Comparison of ENCODE assay signal across 21 cellular contexts in genomic region chr12:120718055-120718454, GRCh38.
"Had no signal": no experiment of that assay in that cellular context is flagged by ENCODE, and none has a peak within 500 bp of the region (broad histone marks: within the 10 kb centered on the region; RNA-seq: fewer than 3 reads in every experiment).

No MANE protein-coding gene starts in this region.

- H3K4me3 ChIP-seq: ascending aorta, cardiac muscle cell, esophagus muscularis mucosa, heart left ventricle, left ventricle myocardium inferior, lung, spleen, tibial nerve had no signal

- DNase-seq: activated CD4-positive, alpha-beta T cell treated with anti-CD3 and anti-CD28 coated beads, Interleukin-2, amount 10 ng/mL, durations not matched to agents 24 days and 14 days; activated gamma-delta T cell treated with Interleukin-2 at 50 U/mL for 16 hours; activated naive CD4-positive, alpha-beta T cell treated with anti-CD3 and anti-CD28 coated beads, Interleukin-2, amount 50 U/mL, for 16 hours; activated T-cell treated with anti-CD3 and anti-CD28 coated beads for 4 hours; cortex of kidney; foreskin keratinocyte; heart left ventricle; left ventricle myocardium inferior; mesendoderm; posterior cingulate gyrus; spleen; stimulated activated naive CD4-positive, alpha-beta T cell treated with Interleukin-2 at 50 U/mL for 16 hours; T-cell had no signal

- H3K9me3 Mint-ChIP-seq: activated CD4-positive, alpha-beta T cell treated with anti-CD3 and anti-CD28 coated beads, Interleukin-2, amount 10 ng/mL, durations not matched to agents 24 days and 14 days; brain; natural killer cell treated with Interleukin-12 subunit alpha and Interleukin-12 subunit beta and Interleukin-15 and Interleukin-18, amount 100 ng/mL, for 72 hours; T-cell had no signal

- H3K27ac Mint-ChIP-seq: activated CD4-positive, alpha-beta T cell treated with anti-CD3 and anti-CD28 coated beads, Interleukin-2, amount 10 ng/mL, durations not matched to agents 24 days and 14 days; brain; natural killer cell treated with Interleukin-12 subunit alpha and Interleukin-12 subunit beta and Interleukin-15 and Interleukin-18, amount 100 ng/mL, for 72 hours; T-cell had no signal

- H3K27me3 Mint-ChIP-seq: activated CD4-positive, alpha-beta T cell treated with anti-CD3 and anti-CD28 coated beads, Interleukin-2, amount 10 ng/mL, durations not matched to agents 24 days and 14 days; natural killer cell treated with Interleukin-12 subunit alpha and Interleukin-12 subunit beta and Interleukin-15 and Interleukin-18, amount 100 ng/mL, for 72 hours; T-cell had no signal

- ATAC-seq: foreskin keratinocyte; heart left ventricle; natural killer cell treated with Interleukin-12 subunit alpha and Interleukin-12 subunit beta and Interleukin-15 and Interleukin-18, amount 100 ng/mL, for 72 hours; right cardiac atrium; T-cell had no signal

- H3K27ac ChIP-seq: ascending aorta, cardiac muscle cell, esophagus muscularis mucosa, foreskin keratinocyte, heart left ventricle, left ventricle myocardium inferior, spleen, tibial nerve had no signal

- H3K4me3 Mint-ChIP-seq: activated CD4-positive, alpha-beta T cell treated with anti-CD3 and anti-CD28 coated beads, Interleukin-2, amount 10 ng/mL, durations not matched to agents 24 days and 14 days; brain; natural killer cell treated with Interleukin-12 subunit alpha and Interleukin-12 subunit beta and Interleukin-15 and Interleukin-18, amount 100 ng/mL, for 72 hours; T-cell had no signal

- H3K27me3 ChIP-seq: ascending aorta, cardiac muscle cell, esophagus muscularis mucosa, foreskin keratinocyte, heart left ventricle, spleen, tibial nerve had no signal

- H3K4me1 ChIP-seq: ascending aorta, foreskin keratinocyte had no signal

- H3K9me3 ChIP-seq: ascending aorta, esophagus muscularis mucosa, heart left ventricle, left ventricle myocardium inferior, spleen, tibial nerve had no signal
